In the genomic region with DNA sequence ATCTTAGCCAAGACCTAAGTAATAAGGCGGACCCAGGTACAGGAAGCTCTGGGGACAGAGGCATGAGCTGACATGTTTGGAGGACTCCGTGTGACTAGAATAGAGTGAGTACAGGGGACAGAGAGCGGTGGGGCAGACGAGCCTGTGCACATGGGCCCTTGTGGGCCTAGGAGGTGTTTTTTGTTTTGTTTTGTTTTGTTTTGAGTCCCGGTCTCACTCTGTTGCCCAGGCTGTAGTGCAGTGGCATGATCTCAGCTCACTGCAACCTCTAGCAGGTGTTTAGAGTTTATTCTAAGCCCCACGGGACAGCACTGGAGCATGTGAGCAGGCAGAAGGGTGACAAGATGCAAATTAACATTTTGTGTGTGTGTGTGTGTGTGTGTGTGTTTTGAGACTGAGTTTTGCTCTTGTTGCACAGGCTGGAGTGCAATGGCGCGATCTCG, we compare ENCODE assay signal across 10 cellular contexts. TPM values are rescaled to one million over a fixed set of nuclear protein-coding genes. Genes with fewer than 3 reads are reported as not detected.
DNase-seq lines count a peak whose midpoint lies in the region; ATAC-seq and TF ChIP-seq lines count a peak whose summit lies in the region.
"Had no signal": no experiment of that assay in that cellular context is flagged by ENCODE, and none has a peak within 500 bp of the region (broad histone marks: within the 10 kb centered on the region; RNA-seq: fewer than 3 reads in every experiment).

No MANE protein-coding gene starts in this region.

- H3K4me2 ChIP-seq in Karpas-422 (ENCODE audit: low read depth, low read length, poor library complexity, severe bottlenecking) (peak overlapping the region; percentile 27), neural progenitor cell (no peak overlapping the region)

- H3K79me2 ChIP-seq in Karpas-422 (ENCODE audit: low read length) (no peaks in the 10 kb centered on the region), neural progenitor cell (ENCODE audit: low read depth) (peaks cover 15% of the 10 kb centered on the region)

- H3K36me3 Mint-ChIP-seq in activated CD4-positive, alpha-beta T cell treated with anti-CD3 and anti-CD28 coated beads, Interleukin-2, amount 10 ng/mL, durations not matched to agents 24 days and 14 days (ENCODE audit: low read depth): peaks cover 3% of the 10 kb centered on the region
- H3K36me3 Mint-ChIP-seq in neural progenitor cell: no peaks in the 10 kb centered on the region

- H3K4me3 Mint-ChIP-seq in activated CD4-positive, alpha-beta T cell treated with anti-CD3 and anti-CD28 coated beads, Interleukin-2, amount 10 ng/mL, durations not matched to agents 24 days and 14 days: peak overlapping the region; percentile 6
- H3K4me3 Mint-ChIP-seq in neural progenitor cell: peak overlapping the region; percentile 2

- peak overlapping the region; percentile 62 for H3K27ac Mint-ChIP-seq in activated CD4-positive, alpha-beta T cell treated with anti-CD3 and anti-CD28 coated beads, Interleukin-2, amount 10 ng/mL, durations not matched to agents 24 days and 14 days
- H3K27ac Mint-ChIP-seq in neural progenitor cell: no peak overlapping the region

- H3K36me3 ChIP-seq in Karpas-422 (ENCODE audit: insufficient read depth, low read length) (no peaks in the 10 kb centered on the region), neural progenitor cell (no peaks in the 10 kb centered on the region)

- intact Hi-C loops in activated CD4-positive, alpha-beta T cell treated with anti-CD3 and anti-CD28 coated beads, Interleukin-2, amount 10 ng/mL, durations not matched to agents 24 days and 14 days (cut with micrococcal nuclease): no loop called here
- intact Hi-C loops in lower leg skin (cut with DNase I; ENCODE audit: low total_unique reads) (no loop called here), dorsolateral prefrontal cortex (cut with DNase I) (loop anchor here (5.0 to 10.0 kb wide), 4 partner anchors 42 to 83 kb away; partner anchors contain the start of genes NAIF1 (in 1 of the 2) and SLC25A25 (in 1 of the 2))

- no peak for TF ChIP-seq POLR2A in lower leg skin (IDR thresholded peaks at IDR 0.05)

- H3K27me3 ChIP-seq in Karpas-422 (ENCODE audit: low read length): no peaks in the 10 kb centered on the region
- H3K27me3 ChIP-seq in neural progenitor cell: no peaks in the 10 kb centered on the region
- H3K27me3 ChIP-seq in dorsolateral prefrontal cortex: no peaks in the 10 kb centered on the region

- ATAC-seq in GM21576 (IDR thresholded peaks at IDR 0.05; ENCODE audit: unreplicated experiment): peak; percentile 36

- DNase-seq in activated CD4-positive, alpha-beta T cell treated with anti-CD3 and anti-CD28 coated beads, Interleukin-2, amount 10 ng/mL, durations not matched to agents 24 days and 14 days: peak; percentile 67
- no peak for DNase-seq in activated CD4-positive, alpha-beta T cell treated with anti-CD3 and anti-CD28 coated beads, Interleukin-2, amount 50 U/mL, for 48 hours
- DNase-seq in Karpas-422 (peak; percentile 74), neural progenitor cell (ENCODE audit: low spot score) (no peak), lower leg skin (ENCODE audit: low spot score in 2 of 2) (no peak), NCI-H2029 (lab: John Stamatoyannopoulos, UW) (no peak), dorsolateral prefrontal cortex (no peak)
- DNase-seq: HCEC 1CT, NCI-H82 had no signal

- no peak overlapping the region for H3K9ac ChIP-seq in Karpas-422 (ENCODE audit: low read length)
- H3K9ac ChIP-seq in neural progenitor cell: no peak overlapping the region

- H3F3A ChIP-seq in neural progenitor cell (ENCODE audit: low read depth): peaks cover 20% of the 10 kb centered on the region

- H2AFZ ChIP-seq in Karpas-422 (ENCODE audit: low read length) (no peak overlapping the region), neural progenitor cell (replicated peaks) (no peak overlapping the region)

- H3K4me3 ChIP-seq in Karpas-422 (ENCODE audit: low read length): no peak overlapping the region
- H3K4me3 ChIP-seq in neural progenitor cell: no peak overlapping the region
- no peak overlapping the region for H3K4me3 ChIP-seq in lower leg skin (ENCODE audit: low read depth, poor library complexity, severe bottlenecking)
- H3K4me3 ChIP-seq in dorsolateral prefrontal cortex: no peak overlapping the region

- H3K27me3 Mint-ChIP-seq in activated CD4-positive, alpha-beta T cell treated with anti-CD3 and anti-CD28 coated beads, Interleukin-2, amount 10 ng/mL, durations not matched to agents 24 days and 14 days: no peaks in the 10 kb centered on the region
- H3K27me3 Mint-ChIP-seq in neural progenitor cell (ENCODE audit: insufficient read depth, low read depth): peaks cover 11% of the 10 kb centered on the region

- peaks cover 30% of the 10 kb centered on the region for H3K4me1 Mint-ChIP-seq in activated CD4-positive, alpha-beta T cell treated with anti-CD3 and anti-CD28 coated beads, Interleukin-2, amount 10 ng/mL, durations not matched to agents 24 days and 14 days
- peaks cover 22% of the 10 kb centered on the region for H3K4me1 Mint-ChIP-seq in neural progenitor cell

- H3K27ac ChIP-seq in Karpas-422 (ENCODE audit: low read length) (no peak overlapping the region), neural progenitor cell (no peak overlapping the region), dorsolateral prefrontal cortex (no peak overlapping the region)

- no peaks in the 10 kb centered on the region for H3K9me3 Mint-ChIP-seq in activated CD4-positive, alpha-beta T cell treated with anti-CD3 and anti-CD28 coated beads, Interleukin-2, amount 10 ng/mL, durations not matched to agents 24 days and 14 days
- H3K9me3 Mint-ChIP-seq in neural progenitor cell: no peaks in the 10 kb centered on the region

- H3K9me2 ChIP-seq in Karpas-422 (replicated peaks; ENCODE audit: insufficient read depth, low read length): no peaks in the 10 kb centered on the region

- WGBS in lower leg skin, 2 donors: 83 to 95% methylated on average over 9 of the region's 9 CpGs

- H3K9me3 ChIP-seq in Karpas-422 (ENCODE audit: low read length): no peaks in the 10 kb centered on the region
- no peaks in the 10 kb centered on the region for H3K9me3 ChIP-seq in neural progenitor cell (ENCODE audit: low read depth)

- H3K4me1 ChIP-seq in Karpas-422 (ENCODE audit: low read length) (peaks cover 40% of the 10 kb centered on the region), neural progenitor cell (peaks cover 15% of the 10 kb centered on the region)

- H4K20me1 ChIP-seq in Karpas-422 (ENCODE audit: insufficient read depth, low read depth, low read length): peaks cover 4% of the 10 kb centered on the region; the same call in 1 of the 2 replicates
- peaks cover 14% of the 10 kb centered on the region for H4K20me1 ChIP-seq in neural progenitor cell (ENCODE audit: low read depth)

- no peak for TF ChIP-seq CTCF in neural progenitor cell (IDR thresholded peaks at IDR 0.05)
- TF ChIP-seq CTCF in lower leg skin (IDR thresholded peaks at IDR 0.05): no peak
- TF ChIP-seq CTCF in dorsolateral prefrontal cortex (IDR thresholded peaks at IDR 0.05 in 54 of 56, conservative IDR thresholded peaks at IDR 0.05 in 2 of 56; ENCODE audit: low read depth in 1 of 56, partially characterized antibody in 56 of 56): no peak

RNA-seq across cellular contexts. Expression of gene EEIG1, which starts 3.1 kb away (rescaled TPM):
- total RNA-seq in activated CD4-positive, alpha-beta T cell treated with anti-CD3 and anti-CD28 coated beads, Interleukin-2, amount 10 ng/mL, durations not matched to agents 24 days and 14 days: 56.1 and 64.4 TPM in 2 replicates
- 6.9 and 10.1 TPM in 2 replicates for total RNA-seq in Karpas-422 (2014; rRNA removed; shearing (Covaris generic); ENCODE audit: low replicate concordance)
- total RNA-seq in neural progenitor cell (ENCODE audit: low replicate concordance): 8.8 and 30.8 TPM in 2 replicates
- total RNA-seq in lower leg skin: 10 to 100 TPM; 33.0 to 81.3 (median 48.9) TPM
- total RNA-seq in dorsolateral prefrontal cortex: 100 to 1,000 TPM in 117 of 120 experiments, 10 to 100 TPM in 3; 73.1 to 300 (median 141) TPM

RNA-seq across cellular contexts. Expression of gene DPM2, which starts 46.2 kb away (rescaled TPM):
- 62.7 and 65.1 TPM in 2 replicates for total RNA-seq in activated CD4-positive, alpha-beta T cell treated with anti-CD3 and anti-CD28 coated beads, Interleukin-2, amount 10 ng/mL, durations not matched to agents 24 days and 14 days
- total RNA-seq in Karpas-422 (2014; rRNA removed; shearing (Covaris generic); ENCODE audit: low replicate concordance): 21.5 and 34.4 TPM in 2 replicates
- total RNA-seq in neural progenitor cell (ENCODE audit: low replicate concordance): 9.1 and 20.5 TPM in 2 replicates
- 10 to 100 TPM; 11.9 to 21.1 (median 15.8) TPM for total RNA-seq in lower leg skin
- total RNA-seq in dorsolateral prefrontal cortex: 10 to 100 TPM; 23.7 to 41.9 (median 31.9) TPM

RNA-seq across cellular contexts. Expression of gene PIP5KL1, which starts 53.3 kb away (rescaled TPM):
- 0.89 and 0.90 TPM in 2 replicates for total RNA-seq in activated CD4-positive, alpha-beta T cell treated with anti-CD3 and anti-CD28 coated beads, Interleukin-2, amount 10 ng/mL, durations not matched to agents 24 days and 14 days
- 2.7 and 3.1 TPM in 2 replicates for total RNA-seq in Karpas-422 (2014; rRNA removed; shearing (Covaris generic); ENCODE audit: low replicate concordance)
- 1.4 and 8.8 TPM in 2 replicates for total RNA-seq in neural progenitor cell (ENCODE audit: low replicate concordance)
- total RNA-seq in lower leg skin: 10 to 100 TPM in 1 of 4 donors, 1 to 10 TPM in 3; 4.1 to 11.3 (median 8.4) TPM
- 10 to 100 TPM in 5 of 120 experiments, 1 to 10 TPM in 115; 1.2 to 13.2 (median 5.0) TPM for total RNA-seq in dorsolateral prefrontal cortex

Comparison
In these comparisons a context has a peak if more than half of its experiments do, and no peak if none do; other contexts are left out.
1. DNase-seq: peak in activated CD4-positive, alpha-beta T cell treated with anti-CD3 and anti-CD28 coated beads, Interleukin-2, amount 10 ng/mL, durations not matched to agents 24 days and 14 days (single experiment) and Karpas-422 (single experiment); none in activated CD4-positive, alpha-beta T cell treated with anti-CD3 and anti-CD28 coated beads, Interleukin-2, amount 50 U/mL, for 48 hours (0 of 2), neural progenitor cell (single experiment), lower leg skin (0 of 2), NCI-H2029 (single experiment) and dorsolateral prefrontal cortex (0 of 10).
2. intact Hi-C loops: an anchor here in dorsolateral prefrontal cortex (5.0 to 10.0 kb wide); none called in activated CD4-positive, alpha-beta T cell treated with anti-CD3 and anti-CD28 coated beads, Interleukin-2, amount 10 ng/mL, durations not matched to agents 24 days and 14 days and lower leg skin.